In the genomic region with DNA sequence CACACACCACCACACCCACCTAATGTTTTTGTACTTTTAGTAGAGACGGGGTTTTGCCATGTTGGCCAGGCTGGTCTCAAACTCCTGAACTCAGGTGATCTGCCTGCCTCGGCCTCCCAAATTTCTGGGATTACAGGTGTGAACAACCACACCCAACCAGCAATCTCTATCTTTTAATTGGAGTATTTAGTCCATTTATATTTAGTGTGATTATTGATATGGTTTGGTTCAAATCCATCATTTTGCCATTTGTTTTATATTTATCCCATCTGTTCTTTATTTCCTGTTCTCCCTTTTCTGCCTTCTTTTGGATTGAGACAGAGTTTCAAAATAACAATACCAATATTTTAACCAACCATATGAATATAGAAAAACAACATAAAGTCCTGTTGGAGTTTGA, we compare ENCODE assay signal across 1 cellular context.
TF ChIP-seq lines count a peak whose summit lies in the region.

No MANE protein-coding gene starts in this region.

TF ChIP-seq in HEK293, 187 proteins besides CTCF, POLR2A, EP300 and RAD21 (continued from another document):
- TF ChIP-seq, protein P1, sequence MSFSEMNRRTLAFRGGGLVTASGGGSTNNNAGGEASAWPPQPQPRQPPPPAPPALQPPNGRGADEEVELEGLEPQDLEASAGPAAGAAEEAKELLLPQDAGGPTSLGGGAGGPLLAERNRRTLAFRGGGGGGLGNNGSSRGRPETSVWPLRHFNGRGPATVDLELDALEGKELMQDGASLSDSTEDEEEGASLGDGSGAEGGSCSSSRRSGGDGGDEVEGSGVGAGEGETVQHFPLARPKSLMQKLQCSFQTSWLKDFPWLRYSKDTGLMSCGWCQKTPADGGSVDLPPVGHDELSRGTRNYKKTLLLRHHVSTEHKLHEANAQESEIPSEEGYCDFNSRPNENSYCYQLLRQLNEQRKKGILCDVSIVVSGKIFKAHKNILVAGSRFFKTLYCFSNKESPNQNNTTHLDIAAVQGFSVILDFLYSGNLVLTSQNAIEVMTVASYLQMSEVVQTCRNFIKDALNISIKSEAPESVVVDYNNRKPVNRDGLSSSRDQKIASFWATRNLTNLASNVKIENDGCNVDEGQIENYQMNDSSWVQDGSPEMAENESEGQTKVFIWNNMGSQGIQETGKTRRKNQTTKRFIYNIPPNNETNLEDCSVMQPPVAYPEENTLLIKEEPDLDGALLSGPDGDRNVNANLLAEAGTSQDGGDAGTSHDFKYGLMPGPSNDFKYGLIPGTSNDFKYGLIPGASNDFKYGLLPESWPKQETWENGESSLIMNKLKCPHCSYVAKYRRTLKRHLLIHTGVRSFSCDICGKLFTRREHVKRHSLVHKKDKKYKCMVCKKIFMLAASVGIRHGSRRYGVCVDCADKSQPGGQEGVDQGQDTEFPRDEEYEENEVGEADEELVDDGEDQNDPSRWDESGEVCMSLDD (tag by site-specific recombination; IDR thresholded peaks at IDR 0.05), result no peak
